8 cellular contexts compared by ENCODE assay signal in the genomic region with DNA sequence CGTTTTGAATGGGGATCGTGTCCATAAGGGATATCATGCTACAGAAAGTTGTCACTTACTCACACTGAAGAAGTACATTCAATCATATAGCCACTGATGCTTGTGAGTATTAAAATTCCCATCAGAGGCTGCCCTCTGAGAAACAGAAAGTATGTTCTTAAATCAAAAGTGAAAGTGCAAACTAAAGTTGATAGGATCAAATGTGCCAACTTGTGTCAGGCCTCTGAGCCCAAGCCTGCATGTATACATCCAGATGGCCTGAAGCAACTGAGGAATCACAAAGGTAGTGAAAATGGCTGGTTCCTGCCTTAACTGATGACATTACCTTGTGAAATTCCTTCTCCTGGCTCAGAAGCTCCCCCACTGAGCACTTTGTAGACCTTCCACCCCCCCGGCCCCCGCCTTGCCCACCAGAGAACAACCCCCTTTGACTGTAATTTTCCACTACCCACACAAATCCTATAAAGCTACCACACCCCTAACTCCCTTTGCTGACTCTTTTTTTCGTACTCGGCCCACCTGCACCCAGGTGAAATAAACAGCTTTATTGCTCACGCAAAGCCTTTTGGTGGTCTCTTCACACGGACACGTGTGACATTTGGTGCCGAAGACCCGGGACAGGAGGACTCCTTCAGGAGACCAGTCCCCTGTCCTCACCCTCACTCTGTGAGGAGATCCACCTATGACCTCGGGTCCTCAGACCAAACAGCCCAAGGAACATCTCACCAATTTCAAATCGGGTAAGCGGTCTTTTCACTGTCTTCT. TPM values are rescaled to one million over a fixed set of nuclear protein-coding genes. Genes with fewer than 3 reads are reported as not detected.
DNase-seq lines count a peak whose midpoint lies in the region; ATAC-seq and TF ChIP-seq lines count a peak whose summit lies in the region.
"Not testable (repeated sequence)": the region's sequence is repeated elsewhere in the genome, so short reads cannot be mapped to it uniquely, and the experiment has no call there.

No MANE protein-coding gene starts in this region.

- peak overlapping the region; percentile 93 for H2AFZ ChIP-seq in PC-9

- not testable (repeated sequence) for H4K20me1 ChIP-seq in PC-9 (ENCODE audit: insufficient read depth)

- POLR2A ChIA-PET in CD8-positive, alpha-beta T cell (lab: Charles Lee): interaction anchor here (0.9 to 1.8 kb wide), 4 partner anchors 8 to 195 kb away, joined by 3 to 9 read pairs (median 3); partner anchors contain the start of genes GGCT and ZNRF2
- POLR2A ChIA-PET in PC-9 (lab: Charles Lee; ENCODE audit: unreplicated experiment): interaction anchor here (0.9 kb wide), 1 partner anchor 19 kb away, joined by 4 read pairs; no protein-coding TSS in a partner anchor
- POLR2A ChIA-PET in activated CD8-positive, alpha-beta T cell treated with anti-CD3 and anti-CD28 coated beads, Interleukin-2, amount 10 ng/mL, durations not matched to agents 7 days and 5 days (lab: Charles Lee): interaction anchor here (0.8 to 1.9 kb wide), 3 partner anchors 24 to 154 kb away, joined by 3 to 11 read pairs (median 3); partner anchors contain the start of gene GGCT

- H3K4me2 ChIP-seq in PC-9: peak overlapping the region; percentile 95

- H3K9ac ChIP-seq in HUES6 (ENCODE audit: low read length): peak overlapping the region; percentile 89

- peaks cover 11% of the 10 kb centered on the region for H3K4me1 ChIP-seq in CD8-positive, alpha-beta T cell (ENCODE audit: insufficient read depth, low read length)
- H3K4me1 ChIP-seq in HUES6 (ENCODE audit: control insufficient read depth, insufficient read depth, low read length) (peaks cover 24% of the 10 kb centered on the region), PC-9 (replicated peaks; ENCODE audit: insufficient read depth) (peaks cover 20% of the 10 kb centered on the region), right atrium auricular region (peaks cover 0 to 44% of the 10 kb centered on the region in 2 donors)

- H3K4me3 Mint-ChIP-seq in CD8-positive, alpha-beta T cell: peak overlapping the region; percentile 95
- H3K4me3 Mint-ChIP-seq in activated CD8-positive, alpha-beta T cell treated with anti-CD3 and anti-CD28 coated beads, Interleukin-2, amount 10 ng/mL, durations not matched to agents 7 days and 5 days: peak overlapping the region; percentile 91
- H3K4me3 Mint-ChIP-seq in nephron: peak overlapping the region in 2 of 3 experiments; percentile 73 to 82

- H3K4me1 Mint-ChIP-seq in CD8-positive, alpha-beta T cell (ENCODE audit: low read depth): peaks cover 48% of the 10 kb centered on the region
- peaks cover 49% of the 10 kb centered on the region for H3K4me1 Mint-ChIP-seq in activated CD8-positive, alpha-beta T cell treated with anti-CD3 and anti-CD28 coated beads, Interleukin-2, amount 10 ng/mL, durations not matched to agents 7 days and 5 days (ENCODE audit: low read depth)
- H3K4me1 Mint-ChIP-seq in nephron: peaks cover 19% of the 10 kb centered on the region

- TF ChIP-seq CTCF in CD8-positive, alpha-beta T cell (IDR thresholded peaks at IDR 0.05); PC-9 (conservative IDR thresholded peaks at IDR 0.05); right atrium auricular region (IDR thresholded peaks at IDR 0.05); nephron (IDR thresholded peaks at IDR 0.05; ENCODE audit: unreplicated experiment in 3 of 3): not testable (repeated sequence)

- CTCF ChIA-PET in CD8-positive, alpha-beta T cell (lab: Charles Lee): interaction anchor here (1.2 to 2.4 kb wide), 3 partner anchors 28 to 203 kb away, joined by 3 to 10 read pairs (median 5); no protein-coding TSS in a partner anchor
- CTCF ChIA-PET in PC-9 (lab: Charles Lee): interaction anchor here (0.6 kb wide), 1 partner anchor 492 kb away, joined by 4 read pairs; no protein-coding TSS in a partner anchor
- CTCF ChIA-PET in activated CD8-positive, alpha-beta T cell treated with anti-CD3 and anti-CD28 coated beads, Interleukin-2, amount 10 ng/mL, durations not matched to agents 7 days and 5 days (lab: Charles Lee): interaction anchor here (1.1 to 1.6 kb wide), 3 partner anchors 11 to 31 kb away, joined by 3 to 4 read pairs (median 3); no protein-coding TSS in a partner anchor

- BruUV-seq in PC-9 (replicated peaks; lab: Mats Ljungman, UMichigan): TSS peak; percentile 61

- H3K27ac Mint-ChIP-seq in CD8-positive, alpha-beta T cell: peak overlapping the region; percentile 89
- H3K27ac Mint-ChIP-seq in activated CD8-positive, alpha-beta T cell treated with anti-CD3 and anti-CD28 coated beads, Interleukin-2, amount 10 ng/mL, durations not matched to agents 7 days and 5 days: peak overlapping the region; percentile 79
- peak overlapping the region in 2 of 3 experiments; percentile 21 to 56 for H3K27ac Mint-ChIP-seq in nephron

- H3K27me3 Mint-ChIP-seq in CD8-positive, alpha-beta T cell (ENCODE audit: low read depth); activated CD8-positive, alpha-beta T cell treated with anti-CD3 and anti-CD28 coated beads, Interleukin-2, amount 10 ng/mL, durations not matched to agents 7 days and 5 days (ENCODE audit: low read depth); nephron (ENCODE audit: low read depth): not testable (repeated sequence)

- not testable (repeated sequence) for H3K36me3 ChIP-seq in CD8-positive, alpha-beta T cell (ENCODE audit: insufficient read depth, low read length); HUES6 (ENCODE audit: control insufficient read depth, insufficient read depth, low read length); PC-9 (ENCODE audit: low read depth); right atrium auricular region

- H3K4me3 ChIP-seq in CD8-positive, alpha-beta T cell (ENCODE audit: low read depth, low read length): peak overlapping the region; percentile 80
- H3K4me3 ChIP-seq in HUES6 (ENCODE audit: low read depth, low read length) (peak overlapping the region; percentile 65; the same call in 1 of the 2 replicates), PC-9 (peak overlapping the region; percentile 73)
- H3K4me3 ChIP-seq in right atrium auricular region: not testable (repeated sequence)

- not testable (repeated sequence) for H3K9me3 ChIP-seq in CD8-positive, alpha-beta T cell (ENCODE audit: low read length); HUES6 (ENCODE audit: control insufficient read depth, insufficient read depth, low read depth, low read length); PC-9 (ENCODE audit: insufficient read depth, low read depth); right atrium auricular region

- not testable (repeated sequence) for H3K36me3 Mint-ChIP-seq in CD8-positive, alpha-beta T cell; nephron (ENCODE audit: low read depth)
- peaks cover 27% of the 10 kb centered on the region for H3K36me3 Mint-ChIP-seq in activated CD8-positive, alpha-beta T cell treated with anti-CD3 and anti-CD28 coated beads, Interleukin-2, amount 10 ng/mL, durations not matched to agents 7 days and 5 days (ENCODE audit: low read depth)

- peak overlapping the region; percentile 62 for H3K27ac ChIP-seq in CD8-positive, alpha-beta T cell (ENCODE audit: low read depth, low read length)
- H3K27ac ChIP-seq in HUES6 (ENCODE audit: low read depth, low read length): peak overlapping the region; percentile 90; the same call in 1 of the 2 replicates
- H3K27ac ChIP-seq in PC-9: peak overlapping the region; percentile 76
- H3K27ac ChIP-seq in right atrium auricular region: peak overlapping the region; percentile 95 to 97

- not testable (repeated sequence) for H3K27me3 ChIP-seq in CD8-positive, alpha-beta T cell (ENCODE audit: insufficient read depth, low read length); HUES6 (ENCODE audit: control insufficient read depth, insufficient read depth, low read length); PC-9 (ENCODE audit: insufficient read depth, low read depth); right atrium auricular region

- peaks cover 21% of the 10 kb centered on the region for H3K79me2 ChIP-seq in PC-9 (ENCODE audit: low read depth)

- peak; percentile 49 for ATAC-seq in CD8-positive, alpha-beta T cell
- ATAC-seq in activated CD8-positive, alpha-beta T cell treated with anti-CD3 and anti-CD28 coated beads, Interleukin-2, amount 10 ng/mL, durations not matched to agents 7 days and 5 days: peak; percentile 56

- not testable (repeated sequence) for H3K9me3 Mint-ChIP-seq in CD8-positive, alpha-beta T cell; activated CD8-positive, alpha-beta T cell treated with anti-CD3 and anti-CD28 coated beads, Interleukin-2, amount 10 ng/mL, durations not matched to agents 7 days and 5 days (ENCODE audit: insufficient read depth); nephron

- H3F3A ChIP-seq in PC-9 (ENCODE audit: insufficient read depth, low read depth): peaks cover 24% of the 10 kb centered on the region; the same call in 1 of the 2 replicates

- intact Hi-C loops in CD8-positive, alpha-beta T cell (cut with DNase I, micrococcal nuclease): loop anchor here in 1 of 2 experiments (2.0 to 10.0 kb wide), 3 partner anchors 25 to 455 kb away; partner anchors contain the start of genes FKBP14, GGCT, MTURN and PLEKHA8
- intact Hi-C loops in PC-9 (cut with micrococcal nuclease; ENCODE audit: unreplicated experiment): loop anchor here (1.0 to 10.0 kb wide), 3 partner anchors 25 to 855 kb away; partner anchors contain the start of gene GGCT

- DNase-seq in CD8-positive, alpha-beta T cell: peak in 2 of 7 experiments; percentile 33 to 41
- DNase-seq in PC-9 (peak in 1 of 2 experiments; percentile 63), right atrium auricular region (ENCODE audit: low spot score) (peak; percentile 55)
- DNase-seq in activated CD8-positive, alpha-beta T cell treated with anti-CD3 and anti-CD28 coated beads, Interleukin-2, amount 10 ng/mL, durations not matched to agents 7 days and 5 days: peak; percentile 55
- peak; percentile 42 for DNase-seq in central memory CD4-positive, alpha-beta T cell
- peak in 5 of 6 experiments; percentile 1 to 53 (median 33) for DNase-seq in stimulated activated naive CD4-positive, alpha-beta T cell (lab: John Stamatoyannopoulos, UW)

- H3K9me2 ChIP-seq in PC-9 (ENCODE audit: insufficient read depth): not testable (repeated sequence)

RNA-seq across cellular contexts. Expression of gene NOD1, which starts 1.0 kb away (rescaled TPM):
- 10 to 100 TPM in 1 of 2 experiments, 1 to 10 TPM in 1; 8.4 to 11.1 TPM for total RNA-seq in CD8-positive, alpha-beta T cell
- 16.5 and 20.5 TPM in 2 replicates for total RNA-seq in PC-9 (2021)
- 10 to 100 TPM; 22.3 to 25.2 TPM for total RNA-seq in activated CD8-positive, alpha-beta T cell treated with anti-CD3 and anti-CD28 coated beads, Interleukin-2, amount 10 ng/mL, durations not matched to agents 7 days and 5 days
- total RNA-seq in right atrium auricular region: 10 to 100 TPM in 1 of 2 donors, 1 to 10 TPM in 1; 9.0 to 11.2 TPM

RNA-seq across cellular contexts. Expression of gene GGCT, which starts 25.1 kb away (rescaled TPM):
- 1 to 10 TPM; 5.9 to 6.1 TPM for total RNA-seq in CD8-positive, alpha-beta T cell
- total RNA-seq in PC-9 (2021) (151 and 162 TPM in 2 replicates), right atrium auricular region (10 to 100 TPM; 15.1 to 27.6 TPM)
- 10 to 100 TPM; 49.7 to 50.2 TPM for total RNA-seq in activated CD8-positive, alpha-beta T cell treated with anti-CD3 and anti-CD28 coated beads, Interleukin-2, amount 10 ng/mL, durations not matched to agents 7 days and 5 days

Comparison
In these comparisons a context has a peak if more than half of its experiments do, and no peak if none do; other contexts are left out.
1. H3K27ac Mint-ChIP-seq: peak in every context shown above with its lines; median percentile 89 in CD8-positive, alpha-beta T cell; 79 in activated CD8-positive, alpha-beta T cell treated with anti-CD3 and anti-CD28 coated beads, Interleukin-2, amount 10 ng/mL, durations not matched to agents 7 days and 5 days; 38 in nephron.